In the genomic region with DNA sequence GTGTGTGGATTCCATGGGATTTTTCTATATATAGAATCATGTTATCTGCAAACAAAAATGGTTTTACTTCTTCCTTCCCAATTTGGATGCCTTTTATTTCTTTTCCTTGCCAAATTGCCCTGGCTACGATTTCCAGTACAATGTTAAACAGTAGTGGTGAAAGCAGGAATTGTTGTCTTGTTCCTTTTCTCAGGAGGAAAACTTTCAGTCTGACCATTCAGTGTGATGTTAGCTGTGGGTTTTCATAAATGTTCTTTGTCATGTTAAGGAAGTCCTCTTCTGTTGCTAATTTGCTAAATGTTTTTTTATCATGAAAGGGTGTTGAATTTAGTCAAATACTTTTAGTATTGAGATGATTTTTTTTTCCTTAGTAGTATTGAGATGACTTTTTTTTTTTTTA, we compare ENCODE assay signal across 19 cellular contexts. TPM values are rescaled to one million over a fixed set of nuclear protein-coding genes. Genes with fewer than 3 reads are reported as not detected.
A peak's percentile ranks its signal among the peaks of the same experiment; 100 is the strongest.
DNase-seq lines count a peak whose midpoint lies in the region; ATAC-seq and TF ChIP-seq lines count a peak whose summit lies in the region.
"Had no signal": no experiment of that assay in that cellular context is flagged by ENCODE, and none has a peak within 500 bp of the region (broad histone marks: within the 10 kb centered on the region; RNA-seq: fewer than 3 reads in every experiment).

No MANE protein-coding gene starts in this region.

- H3K36me3 ChIP-seq in Loucy (ENCODE audit: insufficient read depth, low read length) (peaks cover 12% of the 10 kb centered on the region; the same call in 1 of the 2 replicates), thoracic aorta (no peaks in the 10 kb centered on the region), MM.1S (replicated peaks; ENCODE audit: insufficient read depth, low read length) (no peaks in the 10 kb centered on the region)

- H3K4me3 Mint-ChIP-seq in brain: peak overlapping the region in 1 of 5 experiments; percentile 22
- H3K4me3 Mint-ChIP-seq: CD4-positive, CD25-positive, alpha-beta regulatory T cell had no signal

- H3K9ac ChIP-seq in Loucy (ENCODE audit: low read depth, low read length, poor library complexity, severe bottlenecking) (peak overlapping the region; percentile 13), MM.1S (ENCODE audit: low read length) (no peak overlapping the region)

- H3K9me3 Mint-ChIP-seq in brain: no peaks in the 10 kb centered on the region

- TF ChIP-seq CTCF in Loucy (conservative IDR thresholded peaks at IDR 0.05; ENCODE audit: low read length) (no peak), brain (conservative IDR thresholded peaks at IDR 0.05) (no peak), fibroblast of the aortic adventitia (IDR thresholded peaks at IDR 0.05; ENCODE audit: insufficient read depth, low read length) (no peak), thoracic aorta (IDR thresholded peaks at IDR 0.05) (no peak), MM.1S (IDR thresholded peaks at IDR 0.05; ENCODE audit: low read length) (no peak)

- H2AFZ ChIP-seq in Loucy (ENCODE audit: low read length) (no peak overlapping the region), MM.1S (ENCODE audit: low read length) (no peak overlapping the region)
- H2AFZ ChIP-seq: PC-9 had no signal

- H3K27me3 Mint-ChIP-seq in brain: no peaks in the 10 kb centered on the region

- no peak for ATAC-seq in thoracic aorta (ENCODE audit: insufficient number of reproducible peaks, low FRiP score, low read depth)

- H3K27ac ChIP-seq in thoracic aorta (peak overlapping the region in 1 of 2 donors; percentile 54), MM.1S (ENCODE audit: low read length) (no peak overlapping the region)
- H3K27ac ChIP-seq: PC-9 had no signal

- peaks cover 48% of the 10 kb centered on the region for H3K36me3 Mint-ChIP-seq in brain
- H3K36me3 Mint-ChIP-seq: CD4-positive, CD25-positive, alpha-beta regulatory T cell had no signal

- H3K79me2 ChIP-seq in Loucy (ENCODE audit: insufficient read depth, low read length) (peaks cover 39% of the 10 kb centered on the region), MM.1S (ENCODE audit: low read length) (no peaks in the 10 kb centered on the region)

- H3K4me1 Mint-ChIP-seq in brain: peaks cover 13% of the 10 kb centered on the region

- H3F3A ChIP-seq in Loucy (ENCODE audit: low read depth) (no peaks in the 10 kb centered on the region), MM.1S (ENCODE audit: insufficient read depth, low read length) (no peaks in the 10 kb centered on the region)

- no peak overlapping the region for H3K4me3 ChIP-seq in Loucy (ENCODE audit: low read length, poor library complexity, severe bottlenecking)
- no peak overlapping the region for H3K4me3 ChIP-seq in fibroblast of the aortic adventitia (ENCODE audit: low read depth, low read length)
- H3K4me3 ChIP-seq in thoracic aorta: peak overlapping the region; percentile 2
- no peak overlapping the region for H3K4me3 ChIP-seq in MM.1S (ENCODE audit: low read length)
- H3K4me3 ChIP-seq: PC-9 had no signal

- H4K20me1 ChIP-seq in Loucy (ENCODE audit: insufficient read depth, low read length, poor library complexity, severe bottlenecking) (peaks cover 7% of the 10 kb centered on the region), MM.1S (ENCODE audit: insufficient read depth, low read length) (no peaks in the 10 kb centered on the region; the same call in 1 of the 2 replicates)

- DNase-seq in fibroblast of the aortic adventitia (ENCODE audit: low read depth): peak; percentile 37
- DNase-seq in thoracic aorta (ENCODE audit: low spot score): no peak
- DNase-seq in HT-29 (ENCODE audit: low spot score): no peak
- DNase-seq in NCI-H146 treated with DMSO at 0.1 percent for 48 hours (lab: John Stamatoyannopoulos, UW; ENCODE audit: unreplicated experiment): no peak
- no peak for DNase-seq in central memory CD4-positive, alpha-beta T cell
- no peak for DNase-seq in MM.1S
- DNase-seq: CD4-positive, CD25-positive, alpha-beta regulatory T cell; DMS79; HCEC 1CT; IMR-90; NCI-H1694 treated with DMSO at 0.1 percent for 48 hours; NCI-H446 treated with DMSO at 0.1 percent for 48 hours; NCI-H526 treated with DMSO at 0.1 percent for 48 hours; PC-9; RPMI8226; SHP77 had no signal

- no peaks in the 10 kb centered on the region for H3K27me3 ChIP-seq in Loucy (ENCODE audit: insufficient read depth, low read length, poor library complexity, severe bottlenecking)
- H3K27me3 ChIP-seq in thoracic aorta (replicated peaks; ENCODE audit: insufficient read depth): no peaks in the 10 kb centered on the region
- H3K27me3 ChIP-seq in MM.1S (replicated peaks; ENCODE audit: insufficient read depth, low read length): no peaks in the 10 kb centered on the region

- H3K4me1 ChIP-seq in Loucy (ENCODE audit: insufficient read depth, low read length, poor library complexity, severe bottlenecking) (peaks cover 16% of the 10 kb centered on the region), thoracic aorta (ENCODE audit: control insufficient read depth in 1 of 2, low read depth in 2 of 2) (peaks cover 16 to 26% of the 10 kb centered on the region in 2 donors), MM.1S (ENCODE audit: low read length) (no peaks in the 10 kb centered on the region)

- H3K27ac Mint-ChIP-seq in brain: peak overlapping the region in 3 of 5 experiments; percentile 10 to 60 (median 37)
- H3K27ac Mint-ChIP-seq: CD4-positive, CD25-positive, alpha-beta regulatory T cell had no signal

- H3K9me3 ChIP-seq in Loucy (ENCODE audit: insufficient read depth, low read depth, low read length) (no peaks in the 10 kb centered on the region), thoracic aorta (no peaks in the 10 kb centered on the region), MM.1S (replicated peaks; ENCODE audit: insufficient read depth, low read length) (no peaks in the 10 kb centered on the region)

- H3K4me2 ChIP-seq in Loucy (ENCODE audit: low read depth, low read length, poor library complexity, severe bottlenecking) (peak overlapping the region; percentile 17), MM.1S (ENCODE audit: low read depth, low read length) (no peak overlapping the region)
- H3K4me2 ChIP-seq: PC-9 had no signal

- H3K9me2 ChIP-seq in Loucy (replicated peaks; ENCODE audit: low read depth, low read length) (no peaks in the 10 kb centered on the region), MM.1S (replicated peaks; ENCODE audit: insufficient read depth, low read length) (no peaks in the 10 kb centered on the region)

RNA-seq across cellular contexts. Expression of a gene that starts 10.9 kb away (rescaled TPM):
- polyA plus RNA-seq in brain (ENCODE audit: insufficient read depth, low read depth, low replicate concordance): 20.8 TPM
- total RNA-seq in fibroblast of the aortic adventitia (ENCODE audit: low replicate concordance): 14.0 and 21.4 TPM in 2 replicates
- 10 to 100 TPM; 56.9 to 61.7 TPM for total RNA-seq in thoracic aorta
- total RNA-seq in HT-29 (2014; rRNA removed; shearing (Covaris generic)): 17.7 and 21.7 TPM in 2 replicates

RNA-seq across cellular contexts. Expression of a gene that starts 17.3 kb away (rescaled TPM):
- 9.3 TPM for polyA plus RNA-seq in brain (ENCODE audit: insufficient read depth, low read depth, low replicate concordance)
- 0.49 and 0.99 TPM in 2 replicates for total RNA-seq in fibroblast of the aortic adventitia (ENCODE audit: low replicate concordance)
- total RNA-seq in thoracic aorta: 1 to 10 TPM; 6.9 to 9.7 TPM
- not detected in 2 replicates for total RNA-seq in HT-29 (2014; rRNA removed; shearing (Covaris generic))
- total RNA-seq: CD4-positive, CD25-positive, alpha-beta regulatory T cell; M059J; PC-9 had no signal

RNA-seq across cellular contexts. Expression of a gene that starts 47.5 kb away (rescaled TPM):
- 211 TPM for polyA plus RNA-seq in brain (ENCODE audit: insufficient read depth, low read depth, low replicate concordance)
- 23.5 and 113 TPM in 2 replicates for total RNA-seq in fibroblast of the aortic adventitia (ENCODE audit: low replicate concordance)
- 10 to 100 TPM; 28.8 to 33.4 TPM for total RNA-seq in thoracic aorta
- 113 and 133 TPM in 2 replicates for total RNA-seq in HT-29 (2014; rRNA removed; shearing (Covaris generic))
